In the genomic region with DNA sequence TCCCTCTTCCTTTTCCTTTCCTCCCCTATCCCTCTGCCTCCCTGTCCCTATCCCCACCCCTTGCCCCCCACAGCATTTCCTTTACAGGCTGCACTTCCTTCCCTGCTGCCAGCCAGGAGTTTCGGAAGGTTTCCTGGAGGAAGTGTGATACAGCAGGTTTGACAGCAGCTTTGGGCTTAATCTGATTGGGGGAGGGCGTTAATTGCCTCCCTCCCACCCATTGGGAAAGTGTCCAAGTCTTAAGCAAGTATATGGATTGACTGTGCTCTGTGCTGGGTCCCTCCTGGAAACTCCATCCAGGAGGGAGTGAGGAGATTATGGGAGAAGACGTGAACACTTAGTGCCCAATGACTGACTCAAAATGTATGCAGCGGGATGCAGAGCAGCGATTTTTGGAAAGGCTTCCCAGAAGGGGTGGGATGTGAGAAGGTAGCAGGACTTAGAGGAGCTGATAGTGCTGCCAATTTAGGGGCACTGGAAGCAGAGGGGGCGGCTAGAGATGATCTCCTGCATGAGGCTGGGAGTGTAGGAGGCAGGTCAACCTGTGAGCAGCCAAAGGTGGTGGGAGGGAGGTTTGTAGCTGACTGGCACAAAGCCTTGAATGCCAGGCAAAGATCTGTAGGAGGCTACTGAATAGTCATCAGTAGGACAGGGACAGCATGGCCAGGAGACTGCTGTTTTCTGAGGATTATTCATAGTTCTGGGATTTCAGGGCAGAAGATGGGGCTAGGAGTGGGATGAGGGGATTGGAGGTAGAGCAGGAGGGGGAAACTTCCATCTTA, we compare ENCODE assay signal across 19 cellular contexts. TPM values are rescaled to one million over a fixed set of nuclear protein-coding genes. Genes with fewer than 3 reads are reported as not detected.
DNase-seq lines count a peak whose midpoint lies in the region; ATAC-seq, FAIRE-seq and TF ChIP-seq lines count a peak whose summit lies in the region.
"Had no signal": no experiment of that assay in that cellular context is flagged by ENCODE, and none has a peak within 500 bp of the region (broad histone marks: within the 10 kb centered on the region; RNA-seq: fewer than 3 reads in every experiment).

No MANE protein-coding gene starts in this region.

- H3K9me3 ChIP-seq in HEK293 (ENCODE audit: control insufficient read depth, insufficient read depth, low read depth, low read length): no peaks in the 10 kb centered on the region
- no peaks in the 10 kb centered on the region for H3K9me3 ChIP-seq in K562 (replicated peaks; ENCODE audit: control insufficient read depth, insufficient read depth, low read depth, low read length)
- no peaks in the 10 kb centered on the region for H3K9me3 ChIP-seq in liver (ENCODE audit: control insufficient read depth in 4 of 4, low read length in 3 of 4)
- H3K9me3 ChIP-seq in small intestine (ENCODE audit: control insufficient read depth, low read depth): no peaks in the 10 kb centered on the region
- H3K9me3 ChIP-seq: pancreas, thyroid gland had no signal

- H3K27ac ChIP-seq in HEK293 (ENCODE audit: extremely low read depth, low read depth, low read length): no peak overlapping the region
- H3K27ac ChIP-seq in K562 (ENCODE audit: extremely low read depth, low read depth, low read length): no peak overlapping the region
- no peak overlapping the region for H3K27ac ChIP-seq in liver (ENCODE audit: low read depth in 1 of 2, low read length in 2 of 2)
- H3K27ac ChIP-seq in small intestine (ENCODE audit: low read depth in 1 of 2, low read length in 1 of 2): no peak overlapping the region
- H3K27ac ChIP-seq: thyroid gland had no signal

- no peak overlapping the region for H3K4me3 ChIP-seq in HEK293 (ENCODE audit: low read depth, low read length)
- no peak overlapping the region for H3K4me3 ChIP-seq in K562
- no peak overlapping the region for H3K4me3 ChIP-seq in liver (ENCODE audit: low read depth in 1 of 3, low read length in 3 of 3)
- peak overlapping the region in 1 of 2 donors; percentile 69 for H3K4me3 ChIP-seq in small intestine (ENCODE audit: low read depth in 1 of 2, low read length in 2 of 2)
- H3K4me3 ChIP-seq: thyroid gland had no signal

- H3K36me3 ChIP-seq in HEK293 (ENCODE audit: control insufficient read depth in 2 of 2, insufficient read depth in 1 of 2, low read length in 2 of 2): no peaks in the 10 kb centered on the region
- H3K36me3 ChIP-seq in K562 (ENCODE audit: control insufficient read depth, insufficient read depth, low read length): no peaks in the 10 kb centered on the region
- H3K36me3 ChIP-seq in liver (ENCODE audit: control insufficient read depth in 4 of 4, insufficient read depth in 3 of 4, low read depth in 1 of 4, low read length in 3 of 4): no peaks in the 10 kb centered on the region
- H3K36me3 ChIP-seq in small intestine (ENCODE audit: control insufficient read depth in 2 of 2, insufficient read depth in 2 of 2, low read length in 2 of 2): no peaks in the 10 kb centered on the region
- H3K36me3 ChIP-seq: pancreas, thyroid gland had no signal

- H3K27me3 ChIP-seq in K562 (ENCODE audit: control insufficient read depth in 2 of 2, insufficient read depth in 2 of 2, low read length in 2 of 2): peaks cover 16 to 41% of the 10 kb centered on the region in 2 experiments
- H3K27me3 ChIP-seq in liver (ENCODE audit: control insufficient read depth in 4 of 4, insufficient read depth in 4 of 4, low read length in 3 of 4): no peaks in the 10 kb centered on the region
- H3K27me3 ChIP-seq in small intestine (ENCODE audit: control insufficient read depth in 2 of 2, insufficient read depth in 2 of 2, low read length in 2 of 2): no peaks in the 10 kb centered on the region
- H3K27me3 ChIP-seq: pancreas, thyroid gland had no signal

- intact Hi-C loops in K562 (cut with micrococcal nuclease): no loop called here

- H3K4me2 ChIP-seq in K562 (ENCODE audit: insufficient read depth, low read length): no peak overlapping the region

- no peak for DNase-seq in K562 (ENCODE audit: extremely low read depth in 1 of 4, low spot score in 3 of 4)
- peak; percentile 51 for DNase-seq in small intestine
- DNase-seq in stimulated activated CD4-positive, alpha-beta T cell treated with anti-CD3 and anti-CD28 coated beads, Interleukin-4, amount 100 ng/mL, for 1 hour: no peak
- no peak for DNase-seq in KBM-7
- DNase-seq in anterior cingulate cortex (lab: John Stamatoyannopoulos, UW): no peak
- DNase-seq: activated CD4-positive, alpha-beta memory T cell treated with anti-CD3 and anti-CD28 coated beads for 36 hours; activated naive CD4-positive, alpha-beta T cell treated with anti-CD3 and anti-CD28 coated beads, Interleukin-2, amount 10 ng/mL, durations not matched to agents 7 days and 5 days; activated T-cell treated with anti-CD3 and anti-CD28 coated beads, Interleukin-2, amount 50 U/mL, for 24 hours; AML-193; effector CD4-positive, alpha-beta T cell; Kasumi-1; NCI-H1105; NCI-H774; thyroid gland had no signal

- no peaks in the 10 kb centered on the region for H3K79me2 ChIP-seq in K562 (ENCODE audit: control insufficient read depth, insufficient read depth, low read length)

- H3K9ac ChIP-seq in K562 (ENCODE audit: insufficient read depth in 1 of 2, low read depth in 2 of 2, low read length in 2 of 2): no peak overlapping the region
- H3K9ac ChIP-seq in liver (ENCODE audit: low read depth in 1 of 2, low read length in 2 of 2): no peak overlapping the region

- no peak for TF ChIP-seq POLR2A in K562 (conservative IDR thresholded peaks at IDR 0.05)

- in situ Hi-C loops in K562 (cut with MboI): no loop called here
- in situ Hi-C loops in KBM-7 (cut with MboI; ENCODE audit: low pct_unique_long_range_greater_than_20kb, low sequenced_read_pairs): no loop called here

- H3K4me1 ChIP-seq in HEK293 (ENCODE audit: control insufficient read depth, insufficient read depth, low read length) (no peaks in the 10 kb centered on the region; the same call in 1 of the 2 replicates), K562 (replicated peaks in 1 of 2; ENCODE audit: control insufficient read depth in 2 of 2, insufficient read depth in 2 of 2, low read length in 2 of 2) (peaks cover 0 to 14% of the 10 kb centered on the region in 2 experiments; a peak in 3 of 5 replicates), liver (ENCODE audit: control insufficient read depth in 4 of 4, insufficient read depth in 4 of 4, low read length in 3 of 4) (peaks cover 4 to 6% (median 6%) of the 10 kb centered on the region in 4 donors), small intestine (ENCODE audit: control insufficient read depth in 2 of 2, insufficient read depth in 1 of 2, low read depth in 1 of 2, low read length in 1 of 2) (peaks cover 3 to 7% of the 10 kb centered on the region in 2 donors)

- no peak for ATAC-seq in K562

- no peak for TF ChIP-seq EP300 in K562 (IDR thresholded peaks at IDR 0.05; ENCODE audit: low read length)

- FAIRE-seq in K562 (lab: Jason Lieb, UNC): no peak
- no peak for FAIRE-seq in small intestine (lab: Jason Lieb, UNC)
- FAIRE-seq: H54, pancreas, TTC549 had no signal

- peaks cover 2% of the 10 kb centered on the region for H3K9me1 ChIP-seq in K562 (ENCODE audit: control insufficient read depth, insufficient read depth, low read length)

- CTCF ChIA-PET in HEK293 (lab: Yijun Ruan, JAX) (interaction anchor here (1.1 kb wide), 1 partner anchor 32 kb away, joined by 3 read pairs; no protein-coding TSS in a partner anchor), K562 (lab: Yijun Ruan, JAX; ENCODE audit: low intra/inter-chr PET ratio) (no interaction called here)

- H2AFZ ChIP-seq in K562 (ENCODE audit: low read depth, low read length): no peak overlapping the region

- TF ChIP-seq RAD21 in K562 (CRISPR knock-in tag; conservative IDR thresholded peaks at IDR 0.05 in 1 of 2, IDR thresholded peaks at IDR 0.05 in 1 of 2) (no peak), liver (IDR thresholded peaks at IDR 0.05) (no peak)

- BruUV-seq in K562 (replicated peaks; lab: Mats Ljungman, UMichigan): no TSS peak

- WGBS in K562 (ENCODE audit: insufficient coverage, low coverage, missing lambda C conversion rate): 0% methylated on average over 6 of the region's 6 CpGs
- WGBS in liver: 72% methylated on average over 6 of the region's 6 CpGs
- 37 to 61% (median 50%) methylated on average over 6 of the region's 6 CpGs for WGBS in small intestine, 3 donors

- H4K20me1 ChIP-seq in K562 (replicated peaks; ENCODE audit: control insufficient read depth, insufficient read depth, low read length): peaks cover 8% of the 10 kb centered on the region

- TF ChIP-seq CTCF in HEK293 (tag by site-specific recombination; IDR thresholded peaks at IDR 0.05): no peak
- TF ChIP-seq CTCF in K562 (IDR thresholded peaks at IDR 0.05 in 2 of 3, conservative IDR thresholded peaks at IDR 0.05 in 1 of 3; ENCODE audit: insufficient read depth in 2 of 3, low read depth in 1 of 3, low read length in 3 of 3): no peak
- TF ChIP-seq CTCF in liver (IDR thresholded peaks at IDR 0.05; ENCODE audit: low read depth, low read length, missing input control): no peak

- POLR2A ChIA-PET in HEK293 (lab: Yijun Ruan, JAX): interaction anchor here (3.0 kb wide), 1 partner anchor 26 kb away, joined by 22 read pairs; the partner anchor contains the start of gene PPCDC
- POLR2A ChIA-PET in K562 (lab: Yijun Ruan, JAX): interaction anchor here (0.6 to 0.8 kb wide), 4 partner anchors 8 to 226 kb away, joined by 3 to 4 read pairs (median 3); no protein-coding TSS in a partner anchor

RNA-seq across cellular contexts. Expression of gene SCAMP5, which starts 2.0 kb away (rescaled TPM):
- total RNA-seq in K562 (2011; cell fraction: chromatin; rRNA removed; ENCODE audit: low replicate concordance): not detected in 2 replicates
- total RNA-seq in K562 (2011; cell fraction: nucleolus; rRNA removed): 0.33 TPM in 1 of 2 replicates, not detected in the other
- total RNA-seq in K562 (2011; cell fraction: nucleoplasm; rRNA removed): not detected in 2 replicates
- total RNA-seq in K562 (2014; rRNA removed): not detected in 2 replicates
- not detected in 2 replicates for total RNA-seq in K562 (2014; rRNA removed; fragmentation: Illumina TruSeq; extraction: Trizol)
- 0.08 and 0.11 TPM in 2 replicates for total RNA-seq in K562 (2015; rRNA removed; fragmentation: Illumina TruSeq; extraction: Trizol)
- total RNA-seq in K562 (2021): 0.27 and 0.31 TPM in 2 replicates
- polyA plus RNA-seq in K562 (2011; rRNA removed): 0.24 and 0.29 TPM in 2 replicates
- polyA plus RNA-seq in K562 (2011; cell fraction: cytosol; rRNA removed): 0.15 and 0.18 TPM in 2 replicates
- polyA plus RNA-seq in K562 (2011; cell fraction: nucleus; rRNA removed): 0.14 and 0.15 TPM in 2 replicates
- polyA plus RNA-seq in K562 (2012): 0.14 and 0.21 TPM in 2 replicates
- polyA plus RNA-seq in K562 (2014; fragmentation: Illumina TruSeq; extraction: Trizol): 0.09 and 0.15 TPM in 2 replicates
- polyA plus RNA-seq in K562 (2014; fragmentation: Nextera tagmentation; extraction: Ambion mirVana): not detected
- polyA plus RNA-seq in K562 (2014; rRNA removed): not detected in 2 replicates
- polyA minus RNA-seq in K562 (2011; rRNA and poly(A)+ RNA removed): 0.11 and 0.42 TPM in 2 replicates
- not detected in 2 replicates for polyA minus RNA-seq in K562 (2011; cell fraction: cytosol; rRNA and poly(A)+ RNA removed)
- not detected in 2 replicates for polyA minus RNA-seq in K562 (2011; cell fraction: nucleus; rRNA and poly(A)+ RNA removed)
- total RNA-seq in liver: 1 to 10 TPM in 1 of 2 donors, under 1 TPM in 1; 0.50 to 5.8 TPM
- polyA plus RNA-seq in liver: 1 to 10 TPM; 5.6 to 7.5 TPM
- polyA plus RNA-seq in small intestine: 10 to 100 TPM; 39.5 to 78.1 (median 74.0) TPM

RNA-seq across cellular contexts. Expression of gene PPCDC, which starts 26.0 kb away (rescaled TPM):
- total RNA-seq in K562 (2011; cell fraction: chromatin; rRNA removed; ENCODE audit: low replicate concordance): 20.0 and 54.1 TPM in 2 replicates
- total RNA-seq in K562 (2011; cell fraction: nucleolus; rRNA removed): 31.7 TPM in 2 replicates
- 24.1 and 30.8 TPM in 2 replicates for total RNA-seq in K562 (2011; cell fraction: nucleoplasm; rRNA removed)
- 16.3 and 17.1 TPM in 2 replicates for total RNA-seq in K562 (2014; rRNA removed)
- 6.4 and 10.9 TPM in 2 replicates for total RNA-seq in K562 (2014; rRNA removed; fragmentation: Illumina TruSeq; extraction: Trizol)
- total RNA-seq in K562 (2015; rRNA removed; fragmentation: Illumina TruSeq; extraction: Trizol): 9.7 and 13.5 TPM in 2 replicates
- total RNA-seq in K562 (2021): 15.2 and 16.7 TPM in 2 replicates
- polyA plus RNA-seq in K562 (2011; rRNA removed): 16.7 and 17.9 TPM in 2 replicates
- polyA plus RNA-seq in K562 (2011; cell fraction: cytosol; rRNA removed): 26.9 and 55.6 TPM in 2 replicates
- polyA plus RNA-seq in K562 (2011; cell fraction: nucleus; rRNA removed): 22.7 and 31.8 TPM in 2 replicates
- polyA plus RNA-seq in K562 (2012): 11.4 and 15.7 TPM in 2 replicates
- 21.7 and 24.9 TPM in 2 replicates for polyA plus RNA-seq in K562 (2014; fragmentation: Illumina TruSeq; extraction: Trizol)
- 10 to 100 TPM; 50.0 to 53.6 TPM for polyA plus RNA-seq in K562 (2014; fragmentation: Nextera tagmentation; extraction: Ambion mirVana)
- polyA plus RNA-seq in K562 (2014; rRNA removed): 34.8 and 41.6 TPM in 2 replicates
- polyA minus RNA-seq in K562 (2011; rRNA and poly(A)+ RNA removed): 6.7 and 7.8 TPM in 2 replicates
- polyA minus RNA-seq in K562 (2011; cell fraction: cytosol; rRNA and poly(A)+ RNA removed): 6.4 and 9.0 TPM in 2 replicates
- polyA minus RNA-seq in K562 (2011; cell fraction: nucleus; rRNA and poly(A)+ RNA removed): 12.3 and 15.2 TPM in 2 replicates
- total RNA-seq in liver: 1 to 10 TPM; 7.4 to 9.3 TPM
- 1 to 10 TPM; 7.6 to 9.1 TPM for polyA plus RNA-seq in liver
- polyA plus RNA-seq in small intestine: 10 to 100 TPM; 15.9 to 29.4 (median 19.5) TPM

RNA-seq across cellular contexts. Expression of gene RPP25, which starts 40.8 kb away (rescaled TPM):
- 1.1 and 3.4 TPM in 2 replicates for total RNA-seq in K562 (2011; cell fraction: chromatin; rRNA removed; ENCODE audit: low replicate concordance)
- 4.1 and 5.0 TPM in 2 replicates for total RNA-seq in K562 (2011; cell fraction: nucleolus; rRNA removed)
- total RNA-seq in K562 (2011; cell fraction: nucleoplasm; rRNA removed): 2.4 and 3.1 TPM in 2 replicates
- 12.3 and 15.4 TPM in 2 replicates for total RNA-seq in K562 (2014; rRNA removed)
- total RNA-seq in K562 (2014; rRNA removed; fragmentation: Illumina TruSeq; extraction: Trizol): 5.4 and 5.6 TPM in 2 replicates
- 4.7 and 4.9 TPM in 2 replicates for total RNA-seq in K562 (2015; rRNA removed; fragmentation: Illumina TruSeq; extraction: Trizol)
- total RNA-seq in K562 (2021): 11.0 and 12.0 TPM in 2 replicates
- polyA plus RNA-seq in K562 (2011; rRNA removed): 1.9 and 4.1 TPM in 2 replicates
- polyA plus RNA-seq in K562 (2011; cell fraction: cytosol; rRNA removed): 4.8 and 7.0 TPM in 2 replicates
- 2.3 and 3.2 TPM in 2 replicates for polyA plus RNA-seq in K562 (2011; cell fraction: nucleus; rRNA removed)
- polyA plus RNA-seq in K562 (2012): 4.4 and 9.2 TPM in 2 replicates
- 6.0 and 6.2 TPM in 2 replicates for polyA plus RNA-seq in K562 (2014; fragmentation: Illumina TruSeq; extraction: Trizol)
- 1 to 10 TPM; 1.1 to 1.3 TPM for polyA plus RNA-seq in K562 (2014; fragmentation: Nextera tagmentation; extraction: Ambion mirVana)
- 6.9 and 7.5 TPM in 2 replicates for polyA plus RNA-seq in K562 (2014; rRNA removed)
- polyA minus RNA-seq in K562 (2011; rRNA and poly(A)+ RNA removed): 1.8 and 2.4 TPM in 2 replicates
- 2.7 and 5.1 TPM in 2 replicates for polyA minus RNA-seq in K562 (2011; cell fraction: cytosol; rRNA and poly(A)+ RNA removed)
- polyA minus RNA-seq in K562 (2011; cell fraction: nucleus; rRNA and poly(A)+ RNA removed): 2.0 and 4.3 TPM in 2 replicates
- total RNA-seq in liver: 1 to 10 TPM; 2.3 TPM
- 1 to 10 TPM; 2.2 to 3.3 TPM for polyA plus RNA-seq in liver
- polyA plus RNA-seq in small intestine: 10 to 100 TPM; 14.1 to 22.2 (median 15.7) TPM

RNA-seq across cellular contexts. Expression of gene COX5A, which starts 59.5 kb away (rescaled TPM):
- 32.1 and 48.6 TPM in 2 replicates for total RNA-seq in K562 (2011; cell fraction: chromatin; rRNA removed; ENCODE audit: low replicate concordance)
- total RNA-seq in K562 (2011; cell fraction: nucleolus; rRNA removed): 31.2 and 36.9 TPM in 2 replicates
- 54.6 and 80.4 TPM in 2 replicates for total RNA-seq in K562 (2011; cell fraction: nucleoplasm; rRNA removed)
- 182 and 196 TPM in 2 replicates for total RNA-seq in K562 (2014; rRNA removed)
- 427 and 480 TPM in 2 replicates for total RNA-seq in K562 (2014; rRNA removed; fragmentation: Illumina TruSeq; extraction: Trizol)
- 371 and 389 TPM in 2 replicates for total RNA-seq in K562 (2015; rRNA removed; fragmentation: Illumina TruSeq; extraction: Trizol)
- 476 and 490 TPM in 2 replicates for total RNA-seq in K562 (2021)
- polyA plus RNA-seq in K562 (2011; rRNA removed): 245 and 357 TPM in 2 replicates
- polyA plus RNA-seq in K562 (2011; cell fraction: cytosol; rRNA removed): 349 and 400 TPM in 2 replicates
- 157 and 270 TPM in 2 replicates for polyA plus RNA-seq in K562 (2011; cell fraction: nucleus; rRNA removed)
- 668 and 675 TPM in 2 replicates for polyA plus RNA-seq in K562 (2012)
- 553 and 569 TPM in 2 replicates for polyA plus RNA-seq in K562 (2014; fragmentation: Illumina TruSeq; extraction: Trizol)
- polyA plus RNA-seq in K562 (2014; fragmentation: Nextera tagmentation; extraction: Ambion mirVana): 100 to 1,000 TPM in 1 of 2 experiments, 10 to 100 TPM in 1; 86.8 to 116 TPM
- polyA plus RNA-seq in K562 (2014; rRNA removed): 419 and 568 TPM in 2 replicates
- polyA minus RNA-seq in K562 (2011; rRNA and poly(A)+ RNA removed): 90.7 and 143 TPM in 2 replicates
- 143 and 157 TPM in 2 replicates for polyA minus RNA-seq in K562 (2011; cell fraction: cytosol; rRNA and poly(A)+ RNA removed)
- polyA minus RNA-seq in K562 (2011; cell fraction: nucleus; rRNA and poly(A)+ RNA removed): 12.9 and 34.8 TPM in 2 replicates
- 10 to 100 TPM; 47.9 to 60.0 TPM for total RNA-seq in liver
- 100 to 1,000 TPM; 320 to 374 TPM for polyA plus RNA-seq in liver
- 100 to 1,000 TPM; 743 to 931 (median 873) TPM for polyA plus RNA-seq in small intestine

Comparison
In these comparisons a context has a peak if more than half of its experiments do, and no peak if none do; other contexts are left out.
1. RNA of gene SCAMP5, which starts 2.0 kb away (polyA plus RNA-seq): 39.5 to 78.1 TPM in small intestine and 5.6 to 7.5 TPM in liver; 0.09 to 0.29 TPM in K562; every median in the first group is over 4 times any median in the second.
2. Of the 44 proteins assayed by ChIP-seq in both K562 and HEK293: peak only in K562: none; only in HEK293: SP2 and ZNF398; in both: none; in neither: 42.